Comparison of ENCODE assay signal across 8 cellular contexts in the genomic region with DNA sequence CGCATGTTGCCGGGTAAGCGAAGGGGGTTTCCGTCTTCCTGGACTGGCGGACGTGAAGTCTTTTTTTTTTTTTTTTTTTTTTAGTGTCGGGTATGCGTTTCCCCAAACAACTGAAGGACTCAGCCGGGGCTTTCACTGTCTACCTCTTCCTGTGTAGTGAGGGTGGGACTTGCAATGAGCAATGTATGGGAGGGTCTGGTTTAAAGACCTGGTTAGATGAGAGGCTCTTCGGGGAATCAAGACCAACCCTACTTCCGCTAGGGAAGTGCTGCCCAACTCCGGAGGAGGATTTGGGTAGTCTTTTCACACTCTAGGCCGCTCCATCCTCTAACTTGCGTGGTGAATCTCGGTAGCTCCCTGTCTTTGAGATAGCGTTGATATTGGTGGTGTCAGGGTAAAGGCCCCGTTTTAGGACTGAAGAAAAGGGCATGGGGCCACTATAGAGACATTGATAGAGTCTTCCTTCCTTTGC. TPM values are rescaled to one million over a fixed set of nuclear protein-coding genes. Genes with fewer than 3 reads are reported as not detected.
DNase-seq lines count a peak whose midpoint lies in the region; ATAC-seq and TF ChIP-seq lines count a peak whose summit lies in the region.

No MANE protein-coding gene starts in this region.

- H3K36me3 Mint-ChIP-seq in activated naive CD8-positive, alpha-beta T cell treated with anti-CD3 and anti-CD28 coated beads for 36 hours = peaks cover 45% of the 10 kb centered on the region

- H3K9me3 ChIP-seq in SJCRH30 (replicated peaks) = no peaks in the 10 kb centered on the region
- no peaks in the 10 kb centered on the region for H3K9me3 ChIP-seq in heart right ventricle
- no peaks in the 10 kb centered on the region for H3K9me3 ChIP-seq in psoas muscle

- H3K4me1 ChIP-seq in SJCRH30 (0 out of 2 replicates have a peak, but pooled peaks cover 4% of the 10 kb centered on the region), heart right ventricle (peaks cover 2 to 57% (median 48%) of the 10 kb centered on the region in 9 donors), psoas muscle (peaks cover 39% of the 10 kb centered on the region)

- 0% methylated on average over 17 of the region's 17 CpGs for WGBS in heart right ventricle, 2 donors
- 0 to 1% (median 0%) methylated on average over 12 to 17 of the region's 17 CpGs for WGBS in psoas muscle, 3 donors

- intact Hi-C loops in heart right ventricle (cut with DNase I) = loop anchor here in 2 of 10 donors (5.0 to 10.0 kb wide), 2 partner anchors 171 to 296 kb away; a partner anchor contains a TSS
- intact Hi-C loops in psoas muscle (cut with DNase I) = loop anchor here in 1 of 2 donors (5.0 kb wide), 1 partner anchor 256 kb away; a partner anchor contains a TSS

- DNase-seq in DMS53 treated with DMSO at 0.1 percent for 48 hours (lab: John Stamatoyannopoulos, UW; ENCODE audit: unreplicated experiment) = peak; percentile 15
- DNase-seq in HS-5 (ENCODE audit: low read depth) = peak; percentile 41
- DNase-seq in SJCRH30 = peak; percentile 56 to 63
- DNase-seq in activated naive CD8-positive, alpha-beta T cell treated with anti-CD3 and anti-CD28 coated beads for 36 hours = peak; percentile 74
- DNase-seq in heart right ventricle = no peak
- DNase-seq in psoas muscle = no peak
- DNase-seq in 8988T = no peak

- peak overlapping the region; percentile 91 for H3K27ac ChIP-seq in SJCRH30
- H3K27ac ChIP-seq in heart right ventricle = peak overlapping the region; percentile 92 to 100 (median 98)
- H3K27ac ChIP-seq in psoas muscle = peak overlapping the region; percentile 99

- TF ChIP-seq CTCF in heart right ventricle (IDR thresholded peaks at IDR 0.05) (no peak), psoas muscle (IDR thresholded peaks at IDR 0.05) (no peak)

- ATAC-seq in GM21390 (IDR thresholded peaks at IDR 0.05; ENCODE audit: unreplicated experiment) = peak; percentile 42
- peak in 7 of 8 donors; percentile 22 to 61 (median 44) for ATAC-seq in heart right ventricle
- ATAC-seq in psoas muscle = peak; percentile 11 to 25 (median 18)

- H3K36me3 ChIP-seq in SJCRH30 = peaks cover 11% of the 10 kb centered on the region; the same call in 1 of the 2 replicates
- peaks cover 0 to 13% (median 0%) of the 10 kb centered on the region in 9 donors for H3K36me3 ChIP-seq in heart right ventricle
- H3K36me3 ChIP-seq in psoas muscle (ENCODE audit: insufficient read depth in 1 of 2, low read depth in 1 of 2) = no peaks in the 10 kb centered on the region

- peak overlapping the region; percentile 99 for H3K27ac Mint-ChIP-seq in activated naive CD8-positive, alpha-beta T cell treated with anti-CD3 and anti-CD28 coated beads for 36 hours

- H3K9me3 Mint-ChIP-seq in activated naive CD8-positive, alpha-beta T cell treated with anti-CD3 and anti-CD28 coated beads for 36 hours = no peaks in the 10 kb centered on the region

- H3K4me3 ChIP-seq in SJCRH30 = peak overlapping the region; percentile 94
- H3K4me3 ChIP-seq in heart right ventricle = peak overlapping the region; percentile 77 to 99 (median 90)
- H3K4me3 ChIP-seq in psoas muscle = peak overlapping the region; percentile 97

- H3K27me3 Mint-ChIP-seq in activated naive CD8-positive, alpha-beta T cell treated with anti-CD3 and anti-CD28 coated beads for 36 hours = no peaks in the 10 kb centered on the region

- peak overlapping the region; percentile 95 for H3K4me3 Mint-ChIP-seq in activated naive CD8-positive, alpha-beta T cell treated with anti-CD3 and anti-CD28 coated beads for 36 hours

- peaks cover 43% of the 10 kb centered on the region for H3K4me1 Mint-ChIP-seq in activated naive CD8-positive, alpha-beta T cell treated with anti-CD3 and anti-CD28 coated beads for 36 hours

- H3K27me3 ChIP-seq in SJCRH30 = no peaks in the 10 kb centered on the region
- H3K27me3 ChIP-seq in heart right ventricle = no peaks in the 10 kb centered on the region
- H3K27me3 ChIP-seq in psoas muscle (ENCODE audit: insufficient read depth in 3 of 3, low read length in 2 of 3) = no peaks in the 10 kb centered on the region

RNA-seq across cellular contexts. Expression of a gene that starts 0.8 kb away (rescaled TPM):
- 90.8 and 94.1 TPM in 2 replicates for total RNA-seq in SJCRH30 (2014; rRNA removed; shearing (Covaris generic))
- 100 to 1,000 TPM; 252 to 256 TPM for total RNA-seq in activated naive CD8-positive, alpha-beta T cell treated with anti-CD3 and anti-CD28 coated beads for 36 hours
- total RNA-seq in heart right ventricle (10 to 100 TPM; 47.6 to 77.2 (median 60.0) TPM), psoas muscle (10 to 100 TPM; 50.8 to 71.4 (median 65.8) TPM)
- polyA plus RNA-seq in heart right ventricle (10 to 100 TPM; 15.1 to 46.8 TPM), psoas muscle (10 to 100 TPM; 12.7 to 20.4 (median 19.1) TPM)

Comparison
In these comparisons a context has a peak if more than half of its experiments do, and no peak if none do; other contexts are left out.
1. DNase-seq: peak in DMS53 treated with DMSO at 0.1 percent for 48 hours (single experiment), HS-5 (single experiment), SJCRH30 (2 of 2) and activated naive CD8-positive, alpha-beta T cell treated with anti-CD3 and anti-CD28 coated beads for 36 hours (single experiment); none in heart right ventricle (0 of 2), psoas muscle (0 of 2) and 8988T (single experiment).
2. Peak in every context shown above with its lines, with median percentiles within 50 percentile points of each other: ATAC-seq, H3K27ac ChIP-seq and H3K4me3 ChIP-seq.